20 cellular contexts compared by ENCODE assay signal in genomic region chr10:94217431-94217830, GRCh38.
"Had no signal": no experiment of that assay in that cellular context is flagged by ENCODE, and none has a peak within 500 bp of the region (broad histone marks: within the 10 kb centered on the region; RNA-seq: fewer than 3 reads in every experiment).

No MANE protein-coding gene starts in this region.

- FAIRE-seq: keratinocyte had no signal

- H3K27me3 Mint-ChIP-seq: progenitor cell of endocrine pancreas had no signal

- ATAC-seq: gastrocnemius medialis; left ventricle myocardium superior; lower lobe of right lung; naive thymus-derived CD4-positive, alpha-beta T cell; right lobe of liver had no signal

- DNase-seq: dorsolateral prefrontal cortex; effector CD4-positive, alpha-beta T cell; foreskin fibroblast; gastrocnemius medialis; head of caudate nucleus; left ventricle myocardium superior; lower lobe of right lung; naive thymus-derived CD4-positive, alpha-beta T cell; right lobe of liver; stimulated activated CD4-positive, alpha-beta T cell treated with anti-CD3 and anti-CD28 coated beads, Interleukin-12 subunit alpha, Interleukin-12 subunit beta, amount 100 ng/mL, for 4 hours; stimulated activated CD4-positive, alpha-beta T cell treated with anti-CD3 and anti-CD28 coated beads, Interleukin-1b, Interleukin-23, amount 100 ng/mL, for 48 hours; stimulated activated CD4-positive, alpha-beta T cell treated with anti-CD3 and anti-CD28 coated beads, Interleukin-4, amount 100 ng/mL, for 1 hour; stimulated activated CD8-positive, alpha-beta memory T cell treated with anti-CD3 and anti-CD28 coated beads, Interleukin-4, amount 100 ng/mL, for 48 hours; stimulated activated naive CD4-positive, alpha-beta T cell; stomach; thyroid gland had no signal

- H3K9me3 Mint-ChIP-seq: nephron, neural progenitor cell had no signal

- H3K4me1 Mint-ChIP-seq: naive thymus-derived CD4-positive, alpha-beta T cell had no signal

- H3K4me3 Mint-ChIP-seq: naive thymus-derived CD4-positive, alpha-beta T cell; nephron; neural progenitor cell had no signal

- H3K36me3 Mint-ChIP-seq: naive thymus-derived CD4-positive, alpha-beta T cell; neural progenitor cell had no signal
